Comparison of ENCODE assay signal across 1 cellular context in the genomic region with DNA sequence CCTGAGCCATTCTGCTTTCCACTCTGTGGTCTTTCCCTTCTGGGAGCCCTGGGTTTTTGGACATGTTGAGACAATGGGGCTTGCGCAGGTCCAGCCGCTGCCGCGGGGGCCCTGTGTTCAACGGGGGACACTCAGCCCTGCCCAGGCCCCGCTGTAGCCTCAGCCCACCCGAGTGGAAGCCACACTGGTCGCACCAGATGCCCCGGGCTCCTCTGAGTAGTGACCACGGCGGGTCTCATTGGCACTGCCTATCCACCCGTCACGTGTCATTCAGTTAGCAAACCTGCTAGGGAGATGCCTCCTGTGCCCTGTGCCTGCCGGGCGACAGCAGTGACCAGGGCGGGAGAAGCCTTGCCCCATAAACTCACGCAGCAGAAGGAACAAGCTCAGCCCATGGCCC.
TF ChIP-seq lines count a peak whose summit lies in the region.

No MANE protein-coding gene starts in this region.

TF ChIP-seq in IMR-90, 13 proteins besides CTCF, POLR2A, EP300 and RAD21:
- TF ChIP-seq SMC3 (IDR thresholded peaks at IDR 0.05; ENCODE audit: low read depth, low read length) (no peak), FOS (IDR thresholded peaks at IDR 0.05; ENCODE audit: low read depth, low read length) (no peak), ELK1 (IDR thresholded peaks at IDR 0.05; ENCODE audit: borderline replicate concordance, low read depth, low read length) (no peak), CEBPB (IDR thresholded peaks at IDR 0.05; ENCODE audit: low read depth, low read length) (no peak), MAFK (IDR thresholded peaks at IDR 0.05; ENCODE audit: low read depth, low read length) (no peak), MXI1 (IDR thresholded peaks at IDR 0.05; ENCODE audit: borderline replicate concordance, low read depth, low read length) (no peak), CHD1 (IDR thresholded peaks at IDR 0.05; ENCODE audit: low read depth, low read length) (no peak), NFE2L2 (IDR thresholded peaks at IDR 0.05; ENCODE audit: low read depth, low read length) (no peak), RCOR1 (IDR thresholded peaks at IDR 0.05; ENCODE audit: insufficient replicate concordance, low read length) (no peak), BHLHE40 (IDR thresholded peaks at IDR 0.05; ENCODE audit: low read depth, low read length) (no peak), RFX5 (IDR thresholded peaks at IDR 0.05; ENCODE audit: low read depth, low read length) (no peak), MAZ (IDR thresholded peaks at IDR 0.05; ENCODE audit: borderline replicate concordance, low read depth, low read length) (no peak)
- TF ChIP-seq, protein P1, sequence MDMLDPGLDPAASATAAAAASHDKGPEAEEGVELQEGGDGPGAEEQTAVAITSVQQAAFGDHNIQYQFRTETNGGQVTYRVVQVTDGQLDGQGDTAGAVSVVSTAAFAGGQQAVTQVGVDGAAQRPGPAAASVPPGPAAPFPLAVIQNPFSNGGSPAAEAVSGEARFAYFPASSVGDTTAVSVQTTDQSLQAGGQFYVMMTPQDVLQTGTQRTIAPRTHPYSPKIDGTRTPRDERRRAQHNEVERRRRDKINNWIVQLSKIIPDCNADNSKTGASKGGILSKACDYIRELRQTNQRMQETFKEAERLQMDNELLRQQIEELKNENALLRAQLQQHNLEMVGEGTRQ (IDR thresholded peaks at IDR 0.05; ENCODE audit: low read depth, low read length) = no peak
